3 cellular contexts compared by ENCODE assay signal in genomic region chr3:163185721-163186350, GRCh38.
"Had no signal": no experiment of that assay in that cellular context is flagged by ENCODE, and none has a peak within 500 bp of the region (broad histone marks: within the 10 kb centered on the region; RNA-seq: fewer than 3 reads in every experiment).

No MANE protein-coding gene starts in this region.

- ATAC-seq: GM12878 had no signal

- H3K4me3 ChIP-seq: GM12878 had no signal

- DNase-seq: GDM1, GF-D8 had no signal
